ENCODE assay signal across 13 cellular contexts in the genomic region with DNA sequence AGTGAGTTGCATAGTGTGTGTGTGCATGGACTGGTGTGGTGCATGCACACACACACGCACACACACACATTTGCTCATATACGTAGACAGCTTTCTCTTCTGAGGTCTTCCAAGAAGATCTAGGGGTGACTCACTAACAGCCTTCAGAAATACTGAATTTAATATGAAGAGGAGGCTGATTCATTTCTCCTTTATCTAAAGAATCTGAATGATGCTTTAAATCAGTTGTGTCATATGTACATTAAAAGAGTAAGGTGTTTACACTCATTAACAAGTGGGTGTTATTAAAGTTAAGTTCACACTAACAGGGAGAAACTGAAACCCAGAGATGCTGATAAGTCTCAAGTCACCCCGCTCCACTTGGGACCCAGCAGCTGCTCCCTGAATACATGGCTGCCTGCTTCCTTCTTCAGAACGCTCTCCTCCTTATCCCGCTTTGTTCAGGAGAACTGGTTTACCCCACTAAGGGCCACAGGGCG. TPM values are rescaled to one million over a fixed set of nuclear protein-coding genes. Genes with fewer than 3 reads are reported as not detected.
DNase-seq lines count a peak whose midpoint lies in the region; ATAC-seq and TF ChIP-seq lines count a peak whose summit lies in the region.
"Had no signal": no experiment of that assay in that cellular context is flagged by ENCODE, and none has a peak within 500 bp of the region (broad histone marks: within the 10 kb centered on the region; RNA-seq: fewer than 3 reads in every experiment).

No MANE protein-coding gene starts in this region.

- no peaks in the 10 kb centered on the region for H3K36me3 ChIP-seq in osteoblast (ENCODE audit: insufficient read depth, low read length)
- H3K36me3 ChIP-seq: ovary, transverse colon had no signal

- TF ChIP-seq CTCF in osteoblast (IDR thresholded peaks at IDR 0.05; ENCODE audit: extremely low read depth, low read depth, low read length) (no peak), omental fat pad (IDR thresholded peaks at IDR 0.05) (no peak)

- no peak for DNase-seq in activated CD4-positive, CD25-positive, alpha-beta regulatory T cell (lab: John Stamatoyannopoulos, UW)
- DNase-seq in M059J (ENCODE audit: low read depth): peak; percentile 67
- DNase-seq in amniotic stem cell (lab: John Stamatoyannopoulos, UW): peak; percentile 25
- peak; percentile 73 for DNase-seq in osteoblast (ENCODE audit: insufficient read length, low spot score, missing footprints)
- DNase-seq in left lobe of liver (ENCODE audit: low spot score): no peak
- no peak for DNase-seq in omental fat pad (ENCODE audit: low spot score)
- DNase-seq in naive thymus-derived CD8-positive, alpha-beta T cell: no peak
- DNase-seq: caudate nucleus, left cardiac atrium, ovary, SHP77 treated with DMSO at 0.1 percent for 48 hours, transverse colon had no signal

- no peaks in the 10 kb centered on the region for H4K20me1 ChIP-seq in osteoblast (ENCODE audit: insufficient read depth, low read length)

- peaks cover 2% of the 10 kb centered on the region for H3K27me3 ChIP-seq in osteoblast (ENCODE audit: insufficient read depth, low read length)
- H3K27me3 ChIP-seq: ovary, transverse colon had no signal

- ATAC-seq in activated CD4-positive, CD25-positive, alpha-beta regulatory T cell treated with anti-CD3 and anti-CD28 coated beads, Interleukin-2, amount 50 U/mL, for 24 hours: peak; percentile 94
- ATAC-seq in left lobe of liver (no peak), omental fat pad (ENCODE audit: low FRiP score) (no peak)
- no peak for ATAC-seq in naive thymus-derived CD8-positive, alpha-beta T cell
- ATAC-seq: left cardiac atrium had no signal

- H3K4me3 ChIP-seq in osteoblast (ENCODE audit: insufficient read depth, low read length): peak overlapping the region; percentile 24
- H3K4me3 ChIP-seq: ovary, transverse colon had no signal

- H3K4me2 ChIP-seq in osteoblast (ENCODE audit: insufficient read depth, low read length): peak overlapping the region; percentile 53

- no peaks in the 10 kb centered on the region for H3K4me1 Mint-ChIP-seq in naive thymus-derived CD8-positive, alpha-beta T cell

- H3K4me3 Mint-ChIP-seq in naive thymus-derived CD8-positive, alpha-beta T cell: no peak overlapping the region

- peaks cover 15% of the 10 kb centered on the region for H3K4me1 ChIP-seq in osteoblast (ENCODE audit: insufficient read depth, low read length)
- H3K4me1 ChIP-seq: transverse colon had no signal

- peaks cover 0 to 6% (median 2%) of the 10 kb centered on the region in 9 donors for H3K9me3 Mint-ChIP-seq in naive thymus-derived CD8-positive, alpha-beta T cell

- no peaks in the 10 kb centered on the region for H3K79me2 ChIP-seq in osteoblast (ENCODE audit: insufficient read depth, low read length)

- no peak overlapping the region for H2AFZ ChIP-seq in osteoblast (ENCODE audit: low read length)

- peak overlapping the region; percentile 18 for H3K27ac ChIP-seq in osteoblast (ENCODE audit: low read depth, low read length)
- H3K27ac ChIP-seq: ovary, transverse colon had no signal

- POLR2A ChIA-PET in naive thymus-derived CD8-positive, alpha-beta T cell (lab: Charles Lee): interaction anchor here (0.7 kb wide), 1 partner anchor 30 kb away, joined by 3 read pairs; no protein-coding TSS in a partner anchor

- H3K27me3 Mint-ChIP-seq in naive thymus-derived CD8-positive, alpha-beta T cell: peaks cover 0 to 6% (median 2%) of the 10 kb centered on the region in 5 donors

- H3K27ac Mint-ChIP-seq in naive thymus-derived CD8-positive, alpha-beta T cell: no peak overlapping the region

- H3K9me3 ChIP-seq in osteoblast (ENCODE audit: low read depth, low read length): no peaks in the 10 kb centered on the region
- H3K9me3 ChIP-seq: ovary, transverse colon had no signal

- peaks cover 0 to 4% (median 0%) of the 10 kb centered on the region in 3 donors for H3K36me3 Mint-ChIP-seq in naive thymus-derived CD8-positive, alpha-beta T cell

RNA-seq across cellular contexts. Expression of gene TMPRSS7, which starts 22.0 kb away (rescaled TPM):
- not detected in 2 replicates for total RNA-seq in M059J (2014; rRNA removed; shearing (Covaris generic))
- not detected in 2 replicates for total RNA-seq in osteoblast
- not detected for total RNA-seq in left lobe of liver
- not detected for total RNA-seq in omental fat pad
- total RNA-seq in naive thymus-derived CD8-positive, alpha-beta T cell: not detected
- under 1 TPM in 2 of 3 donors, not detected in 1; 0.08 to 0.12 TPM for polyA plus RNA-seq in naive thymus-derived CD8-positive, alpha-beta T cell
- total RNA-seq: left cardiac atrium, transverse colon had no signal
- polyA plus RNA-seq: ovary had no signal

RNA-seq across cellular contexts. Expression of gene C3orf52, which starts 29.7 kb away (rescaled TPM):
- total RNA-seq in M059J (2014; rRNA removed; shearing (Covaris generic)): 10.9 and 12.6 TPM in 2 replicates
- total RNA-seq in osteoblast (3.5 and 4.0 TPM in 2 replicates), left lobe of liver (0.28 TPM), omental fat pad (10 to 100 TPM in 2 of 4 donors, 1 to 10 TPM in 1, not detected in 1; 2.3 to 39.1 (median 13.1) TPM)
- under 1 TPM; 0.94 to 0.96 TPM for total RNA-seq in naive thymus-derived CD8-positive, alpha-beta T cell
- polyA plus RNA-seq in naive thymus-derived CD8-positive, alpha-beta T cell: under 1 TPM; 0.54 to 0.96 (median 0.64) TPM

RNA-seq across cellular contexts. Expression of gene TAGLN3, which starts 57.8 kb away (rescaled TPM):
- total RNA-seq in M059J (2014; rRNA removed; shearing (Covaris generic)): 1.6 and 3.2 TPM in 2 replicates
- not detected in 2 replicates for total RNA-seq in osteoblast
- not detected for total RNA-seq in left lobe of liver
- total RNA-seq in omental fat pad: under 1 TPM in 1 of 4 donors, not detected in 3; 0.65 TPM
- total RNA-seq in naive thymus-derived CD8-positive, alpha-beta T cell: not detected
- not detected for polyA plus RNA-seq in naive thymus-derived CD8-positive, alpha-beta T cell
- total RNA-seq: left cardiac atrium, ovary had no signal

Comparison
In these comparisons a context has a peak if more than half of its experiments do, and no peak if none do; other contexts are left out.
1. ATAC-seq: peak in activated CD4-positive, CD25-positive, alpha-beta regulatory T cell treated with anti-CD3 and anti-CD28 coated beads, Interleukin-2, amount 50 U/mL, for 24 hours (2 of 2); none in left lobe of liver (single experiment), omental fat pad (single experiment) and naive thymus-derived CD8-positive, alpha-beta T cell (0 of 2).
2. DNase-seq: peak in M059J (single experiment), amniotic stem cell (single experiment) and osteoblast (single experiment); none in activated CD4-positive, CD25-positive, alpha-beta regulatory T cell (0 of 4), left lobe of liver (single experiment), omental fat pad (single experiment) and naive thymus-derived CD8-positive, alpha-beta T cell (0 of 10).